ENCODE assay signal across 8 cellular contexts in genomic region chr10:61896854-61897661, GRCh38. TPM values are rescaled to one million over a fixed set of nuclear protein-coding genes. Genes with fewer than 3 reads are reported as not detected.
A peak's percentile ranks its signal among the peaks of the same experiment; 100 is the strongest.
DNase-seq lines count a peak whose midpoint lies in the region; ATAC-seq, FAIRE-seq and TF ChIP-seq lines count a peak whose summit lies in the region.

No MANE protein-coding gene starts in this region.

- H3K4me1 ChIP-seq in H1 (replicated peaks in 1 of 4; ENCODE audit: control insufficient read depth in 3 of 4, insufficient read depth in 4 of 4, low read length in 3 of 4) (peaks cover 0 to 15% (median 5%) of the 10 kb centered on the region in 4 experiments; a peak in 4 of 7 replicates), mesenchymal stem cell (ENCODE audit: control insufficient read depth, insufficient read depth, low read depth, low read length) (peaks cover 7% of the 10 kb centered on the region)

- peak overlapping the region; percentile 75 to 97 for H3K4me2 ChIP-seq in H1 (ENCODE audit: insufficient read depth in 1 of 2, low read depth in 2 of 2, low read length in 2 of 2)
- H3K4me2 ChIP-seq in mesenchymal stem cell (ENCODE audit: low read length, poor library complexity, severe bottlenecking), result peak overlapping the region; percentile 45

- WGBS in H1 (ENCODE audit: extremely low coverage in 1 of 2, insufficient coverage in 1 of 2, insufficient read length in 1 of 2, insufficient replicate concordance in 2 of 2, low coverage in 1 of 2, low lambda C conversion rate in 2 of 2, missing lambda C conversion rate in 1 of 2), 2 experiments, result 9% methylated on average over 32 of the region's 32 CpGs; no CpG with 5 or more reads in 1 of the 2 experiments
- WGBS in mesenchymal stem cell, result 21% methylated on average over 24 of the region's 32 CpGs

- H2BK12ac ChIP-seq in H1 (ENCODE audit: low read depth, low read length) (no peak overlapping the region), mesenchymal stem cell (ENCODE audit: low read length in 2 of 2) (peak overlapping the region; percentile 80 to 88)

- H4K8ac ChIP-seq in H1 (ENCODE audit: extremely low read depth, insufficient read depth, low read length) (peak overlapping the region; percentile 52), mesenchymal stem cell (ENCODE audit: low read length) (peak overlapping the region; percentile 95)

- no peaks in the 10 kb centered on the region for H3K9me3 ChIP-seq in H1 (ENCODE audit: insufficient read depth in 2 of 2, low read depth in 1 of 2, low read length in 1 of 2)
- no peaks in the 10 kb centered on the region for H3K9me3 ChIP-seq in mesenchymal stem cell (ENCODE audit: control insufficient read depth, low read length)

- H3K23me2 ChIP-seq in H1 (ENCODE audit: low read depth, low read length), result peaks cover 16% of the 10 kb centered on the region; the same call in 1 of the 2 replicates

- TF ChIP-seq EP300 in H1 (IDR thresholded peaks at IDR 0.05; ENCODE audit: borderline replicate concordance in 1 of 2, low read depth in 2 of 2, low read length in 2 of 2), result no peak

- H4K20me1 ChIP-seq in H1 (replicated peaks in 1 of 2; ENCODE audit: control insufficient read depth in 1 of 2, insufficient read depth in 2 of 2, low read length in 2 of 2), result no peaks in the 10 kb centered on the region

- CTCF ChIA-PET in H1 (lab: Charles Lee; ENCODE audit: partially characterized antibody), result interaction anchor here (0.6 to 2.9 kb wide), 52 partner anchors 8 to 1088 kb away, joined by 3 to 28 read pairs (median 4); partner anchors contain the start of gene ZNF365

- no peaks in the 10 kb centered on the region for H3K79me1 ChIP-seq in H1 (ENCODE audit: low read depth, low read length)
- H3K79me1 ChIP-seq in mesenchymal stem cell (replicated peaks; ENCODE audit: low read length, poor library complexity, severe bottlenecking), result no peaks in the 10 kb centered on the region

- H4K91ac ChIP-seq in H1 (replicated peaks; ENCODE audit: insufficient read length, low read length) (no peak overlapping the region), mesenchymal stem cell (ENCODE audit: low read length) (peak overlapping the region; percentile 84)

- H3K27me3 ChIP-seq in H1 (replicated peaks in 1 of 4; ENCODE audit: control insufficient read depth in 3 of 4, extremely low read depth in 1 of 4, insufficient read depth in 3 of 4, low read length in 3 of 4), result peaks cover 8 to 36% (median 32%) of the 10 kb centered on the region in 4 experiments
- H3K27me3 ChIP-seq in mesenchymal stem cell (ENCODE audit: control insufficient read depth in 1 of 2, insufficient read depth in 1 of 2, low read length in 2 of 2), result no peaks in the 10 kb centered on the region

- H2BK5ac ChIP-seq in H1 (ENCODE audit: low read depth, low read length), result no peak overlapping the region
- no peak overlapping the region for H2BK5ac ChIP-seq in mesenchymal stem cell (ENCODE audit: low read depth, low read length, poor library complexity, severe bottlenecking)

- intact Hi-C loops in Right ventricle myocardium inferior (cut with DNase I), result loop anchor here (2.0 kb wide), 1 partner anchor 348 kb away; no protein-coding TSS in a partner anchor
- intact Hi-C loops in cardiac septum (cut with DNase I), result loop anchor here (2.0 kb wide), 1 partner anchor 142 kb away; no protein-coding TSS in a partner anchor

- TF ChIP-seq CTCF in H1 (IDR thresholded peaks at IDR 0.05; ENCODE audit: control extremely low read depth in 1 of 3, insufficient read depth in 1 of 3, low read depth in 1 of 3, low read length in 3 of 3), result peak; percentile 43 to 78 (median 69)

- no peak for TF ChIP-seq POLR2A in H1 (IDR thresholded peaks at IDR 0.05; ENCODE audit: control extremely low read depth in 1 of 2, low read depth in 2 of 2, low read length in 2 of 2)

- peak overlapping the region; percentile 38; the same call in 1 of the 2 replicates for H3K18ac ChIP-seq in H1 (ENCODE audit: extremely low read depth, low read length)
- peak overlapping the region; percentile 58 to 79 for H3K18ac ChIP-seq in mesenchymal stem cell (ENCODE audit: low read depth in 1 of 2, low read length in 2 of 2)

- H3K36me3 ChIP-seq in H1 (ENCODE audit: control insufficient read depth in 2 of 4, insufficient read depth in 4 of 4, low read length in 3 of 4) (no peaks in the 10 kb centered on the region), mesenchymal stem cell (ENCODE audit: control insufficient read depth in 1 of 2, insufficient read depth in 2 of 2, low read depth in 1 of 2, low read length in 2 of 2) (no peaks in the 10 kb centered on the region)

- POLR2A ChIA-PET in H1 (lab: Charles Lee; ENCODE audit: partially characterized antibody), result no interaction called here

- H3K79me2 ChIP-seq in H1 (ENCODE audit: control insufficient read depth in 1 of 2, insufficient read depth in 2 of 2, low read length in 2 of 2), result no peaks in the 10 kb centered on the region

- H3K23ac ChIP-seq in H1 (ENCODE audit: insufficient read length) (no peak overlapping the region), mesenchymal stem cell (ENCODE audit: low read length in 2 of 2) (peak overlapping the region in 1 of 2 experiments; percentile 3)

- H2BK20ac ChIP-seq in H1 (ENCODE audit: low read length), result no peak overlapping the region

- TF ChIP-seq RAD21 in H1 (IDR thresholded peaks at IDR 0.05 in 1 of 2, conservative IDR thresholded peaks at IDR 0.05 in 1 of 2; ENCODE audit: low read depth in 2 of 2, low read length in 2 of 2), result peak; percentile 67 to 72

- H3K4me3 ChIP-seq in H1 (ENCODE audit: extremely low read depth in 1 of 4, insufficient read depth in 2 of 4, low read depth in 3 of 4, low read length in 4 of 4), result peak overlapping the region; percentile 19 to 62 (median 53)
- H3K4me3 ChIP-seq in mesenchymal stem cell (ENCODE audit: insufficient read depth in 1 of 2, low read depth in 1 of 2, low read length in 2 of 2), result peak overlapping the region in 1 of 2 experiments; percentile 72

- H2BK15ac ChIP-seq in H1 (ENCODE audit: low read length) (peak overlapping the region; percentile 18; the same call in 1 of the 2 replicates), mesenchymal stem cell (ENCODE audit: low read depth, poor library complexity, severe bottlenecking) (peak overlapping the region; percentile 60)

- FAIRE-seq in H1 (lab: Jason Lieb, UNC), result peak; percentile 78

- H2BK120ac ChIP-seq in H1 (replicated peaks; ENCODE audit: low read depth, low read length), result no peak overlapping the region
- peak overlapping the region; percentile 54 for H2BK120ac ChIP-seq in mesenchymal stem cell (ENCODE audit: low read depth, low read length)

- H4K5ac ChIP-seq in H1 (ENCODE audit: insufficient read length, low read depth, low read length), result no peak overlapping the region

- H3K9ac ChIP-seq in H1 (replicated peaks in 1 of 4; ENCODE audit: extremely low read depth in 1 of 4, low read depth in 3 of 4, low read length in 3 of 4) (no peak overlapping the region), mesenchymal stem cell (ENCODE audit: low read length) (peak overlapping the region; percentile 89)

- H3K27ac ChIP-seq in H1 (ENCODE audit: low read depth, low read length) (no peak overlapping the region), mesenchymal stem cell (ENCODE audit: low read length, poor library complexity, severe bottlenecking) (no peak overlapping the region)

- H3K4ac ChIP-seq in H1 (replicated peaks; ENCODE audit: insufficient read length, low read depth, low read length) (no peak overlapping the region), mesenchymal stem cell (ENCODE audit: low read depth in 1 of 2, low read length in 2 of 2) (peak overlapping the region; percentile 20 to 82)

- peak; percentile 86 for ATAC-seq in Right ventricle myocardium inferior
- peak; percentile 56 for ATAC-seq in HG02623 (IDR thresholded peaks at IDR 0.05; ENCODE audit: unreplicated experiment)
- ATAC-seq in stimulated activated naive CD8-positive, alpha-beta T cell treated with anti-CD3 and anti-CD28 coated beads, Interleukin-15, Interleukin-2, amounts not matched to agents 100 U/mL and 50 U/mL, for 24 hours, result peak; percentile 76

- peak overlapping the region; percentile 54 for H2AFZ ChIP-seq in H1 (ENCODE audit: low read length)
- peak overlapping the region; percentile 72 for H2AFZ ChIP-seq in mesenchymal stem cell (ENCODE audit: low read depth, low read length)

- DNase-seq in Right ventricle myocardium inferior (ENCODE audit: missing footprints), result peak; percentile 86
- DNase-seq in cardiac septum (ENCODE audit: low spot score), result no peak
- peak; percentile 77 for DNase-seq in MV-4-11 (lab: John Stamatoyannopoulos, UW)
- DNase-seq in activated CD4-positive, alpha-beta T cell treated with anti-CD3 and anti-CD28 coated beads, Interleukin-2, amount 50 U/mL, for 48 hours, result peak; percentile 49 to 64
- DNase-seq in H1 (ENCODE audit: low read depth in 1 of 2, low spot score in 2 of 2), result peak; percentile 68 to 79
- DNase-seq in mesenchymal stem cell, result peak; percentile 67
- peak; percentile 61 for DNase-seq in stimulated activated naive CD8-positive, alpha-beta T cell treated with anti-CD3 and anti-CD28 coated beads, Interleukin-15, Interleukin-2, amounts not matched to agents 100 U/mL and 50 U/mL, for 24 hours

- H3K14ac ChIP-seq in H1 (ENCODE audit: insufficient read length), result no peak overlapping the region
- peak overlapping the region in 1 of 2 experiments; percentile 19 for H3K14ac ChIP-seq in mesenchymal stem cell (ENCODE audit: low read length in 2 of 2)

- H3K56ac ChIP-seq in H1 (replicated peaks; ENCODE audit: insufficient read length, low read depth, low read length), result no peak overlapping the region

- H2AK5ac ChIP-seq in H1 (ENCODE audit: low read depth, low read length) (no peak overlapping the region), mesenchymal stem cell (ENCODE audit: low read length, severe bottlenecking) (peak overlapping the region; percentile 59)

TF ChIP-seq in H1, 55 proteins besides CTCF, POLR2A, EP300 and RAD21 (continues in another document):
- no peak for TF ChIP-seq BACH1 (IDR thresholded peaks at IDR 0.05; ENCODE audit: low read length)
- peak; percentile 94 for TF ChIP-seq KDM4A (IDR thresholded peaks at IDR 0.05; ENCODE audit: low read depth, low read length, severe bottlenecking)
- TF ChIP-seq PHF8 (conservative IDR thresholded peaks at IDR 0.05; ENCODE audit: low read depth, low read length), result no peak
- no peak for TF ChIP-seq CHD1 (IDR thresholded peaks at IDR 0.05; ENCODE audit: low read depth, low read length)

RNA-seq across cellular contexts. Expression of gene ARID5B, which starts 4.4 kb away (rescaled TPM):
- total RNA-seq in Right ventricle myocardium inferior, result 14.0 TPM
- total RNA-seq in cardiac septum, result 25.2 TPM
- total RNA-seq in H1 (2021; fragmentation: NEBNext Ultra II Directional; extraction: Animal tissue kit (Norgen Biotek cat#: 25700)), result 0.90 and 1.1 TPM in 2 replicates
- polyA plus RNA-seq in H1 (2011; rRNA removed), result 0.13 and 0.21 TPM in 2 replicates
- polyA plus RNA-seq in H1 (2011; cell fraction: cytosol; rRNA removed), result 0.23 TPM
- polyA plus RNA-seq in H1 (2011; cell fraction: nucleus; rRNA removed), result 0.33 TPM
- polyA plus RNA-seq in H1 (2012, experiment 1 of 2), result 0.18 to 0.32 TPM (median 0.28 TPM) in 4 replicates
- polyA plus RNA-seq in H1 (2012, experiment 2 of 2), result 0.04 TPM
- polyA plus RNA-seq in H1 (2013, experiment 1 of 2), result 1.6 TPM
- polyA plus RNA-seq in H1 (2013, experiment 2 of 2), result 1.4 TPM
- polyA minus RNA-seq in H1 (2011; rRNA and poly(A)+ RNA removed), result 0.98 and 1.5 TPM in 2 replicates
- polyA minus RNA-seq in H1 (2011; cell fraction: cytosol; rRNA and poly(A)+ RNA removed), result 0.81 TPM
- polyA minus RNA-seq in H1 (2011; cell fraction: nucleus; rRNA and poly(A)+ RNA removed), result 2.3 TPM
- polyA plus RNA-seq in mesenchymal stem cell (2013, experiment 1 of 2), result 61.5 TPM
- polyA plus RNA-seq in mesenchymal stem cell (2013, experiment 2 of 2), result 57.0 TPM
